In the genomic region with DNA sequence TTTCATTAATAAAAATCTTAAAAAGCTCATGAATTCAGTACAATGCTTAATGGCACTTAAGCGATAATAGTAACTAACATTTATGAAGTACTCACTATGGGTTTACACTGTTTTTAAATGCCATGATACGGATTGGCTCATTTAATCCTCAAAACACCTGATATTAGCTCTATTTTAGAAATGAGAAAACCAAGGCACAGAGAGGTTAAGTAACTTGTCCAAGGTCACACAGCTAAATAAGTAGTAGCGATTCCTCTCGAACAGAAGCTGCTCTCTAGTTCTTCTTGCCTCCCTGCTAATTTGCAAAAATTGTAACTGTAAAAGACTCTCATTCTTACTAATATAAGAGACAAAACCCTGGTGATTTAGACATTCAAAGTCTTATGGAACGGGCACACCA, we compare ENCODE assay signal across 10 cellular contexts.
DNase-seq lines count a peak whose midpoint lies in the region; FAIRE-seq and TF ChIP-seq lines count a peak whose summit lies in the region.
"Had no signal": no experiment of that assay in that cellular context is flagged by ENCODE, and none has a peak within 500 bp of the region (broad histone marks: within the 10 kb centered on the region; RNA-seq: fewer than 3 reads in every experiment).

No MANE protein-coding gene starts in this region.

- DNase-seq in BE2C (no peak), HFF-Myc (ENCODE audit: extremely low read depth, low read depth) (no peak), astrocyte (ENCODE audit: low read depth) (no peak), mesothelial cell of epicardium (ENCODE audit: low spot score in 2 of 2, unreplicated experiment in 2 of 2) (no peak), SW480 (ENCODE audit: low spot score) (no peak), ureter (ENCODE audit: low spot score) (no peak), AG20443 (ENCODE audit: low spot score) (no peak), anterior cingulate cortex (lab: John Stamatoyannopoulos, UW) (no peak)
- DNase-seq: DND-41, right cardiac atrium had no signal

- H3K27me3 ChIP-seq in BE2C (no peaks in the 10 kb centered on the region), astrocyte (ENCODE audit: insufficient read depth, low read length) (no peaks in the 10 kb centered on the region)

- no peak overlapping the region for H2AFZ ChIP-seq in astrocyte (ENCODE audit: low read depth, low read length)

- H3K9me3 ChIP-seq in BE2C (no peaks in the 10 kb centered on the region), astrocyte (ENCODE audit: insufficient read depth, low read depth, low read length) (no peaks in the 10 kb centered on the region)

- H4K20me1 ChIP-seq in astrocyte (ENCODE audit: insufficient read depth, low read length), result peaks cover 45% of the 10 kb centered on the region

- H3K9me3 Mint-ChIP-seq in astrocyte (ENCODE audit: unreplicated experiment) (peaks cover 3% of the 10 kb centered on the region), mesothelial cell of epicardium (peaks cover 5% of the 10 kb centered on the region)

- no peaks in the 10 kb centered on the region for H3K27me3 Mint-ChIP-seq in astrocyte (ENCODE audit: low read depth, unreplicated experiment)
- peaks cover 2% of the 10 kb centered on the region for H3K27me3 Mint-ChIP-seq in mesothelial cell of epicardium (ENCODE audit: low read depth)

- peaks cover 57% of the 10 kb centered on the region for H3K79me2 ChIP-seq in astrocyte (ENCODE audit: insufficient read depth, low read length)

- H3K36me3 Mint-ChIP-seq in astrocyte (ENCODE audit: low read depth, unreplicated experiment) (peaks cover 4% of the 10 kb centered on the region), mesothelial cell of epicardium (peaks cover 4% of the 10 kb centered on the region)

- H3K27ac Mint-ChIP-seq in astrocyte (ENCODE audit: unreplicated experiment), result no peak overlapping the region
- H3K27ac Mint-ChIP-seq in mesothelial cell of epicardium, result no peak overlapping the region

- peak overlapping the region; percentile 87 for H3K4me2 ChIP-seq in astrocyte (ENCODE audit: low read length)

- H3K4me3 Mint-ChIP-seq in astrocyte (ENCODE audit: unreplicated experiment) (peak overlapping the region; percentile 92), mesothelial cell of epicardium (peak overlapping the region; percentile 76)

- peaks cover 11% of the 10 kb centered on the region for H3K4me1 Mint-ChIP-seq in astrocyte (ENCODE audit: low read depth, unreplicated experiment)
- peaks cover 28% of the 10 kb centered on the region for H3K4me1 Mint-ChIP-seq in mesothelial cell of epicardium

- H3K27ac ChIP-seq in astrocyte (ENCODE audit: low read depth, low read length), result no peak overlapping the region

- TF ChIP-seq CTCF in BE2C (IDR thresholded peaks at IDR 0.05; ENCODE audit: low read depth, low read length) (no peak), HFF-Myc (IDR thresholded peaks at IDR 0.05; ENCODE audit: low read depth, low read length, missing control alignments) (no peak), astrocyte (IDR thresholded peaks at IDR 0.05; ENCODE audit: insufficient read depth, low read depth, low read length) (no peak), mesothelial cell of epicardium (IDR thresholded peaks at IDR 0.05; ENCODE audit: unreplicated experiment) (no peak)

- H3K4me3 ChIP-seq in BE2C (ENCODE audit: low read depth, low read length) (peak overlapping the region; percentile 92), HFF-Myc (replicated peaks; ENCODE audit: low read depth, low read length) (peak overlapping the region; percentile 69), astrocyte (ENCODE audit: insufficient read depth, low read depth, low read length) (peak overlapping the region; percentile 83)

- no peaks in the 10 kb centered on the region for H3K36me3 ChIP-seq in BE2C
- H3K36me3 ChIP-seq in astrocyte (ENCODE audit: insufficient read depth, low read length), result no peaks in the 10 kb centered on the region

- H3K4me1 ChIP-seq in BE2C (no peaks in the 10 kb centered on the region; the same call in 1 of the 2 replicates), astrocyte (ENCODE audit: insufficient read depth, low read length) (peaks cover 22% of the 10 kb centered on the region)

- no peak for FAIRE-seq in astrocyte (lab: Jason Lieb, UNC)

- H3K9ac ChIP-seq in astrocyte (ENCODE audit: low read length), result peak overlapping the region; percentile 85
